ENCODE assay signal across 8 cellular contexts in genomic region chr11:122108192-122108799, GRCh38. TPM values are rescaled to one million over a fixed set of nuclear protein-coding genes. Genes with fewer than 3 reads are reported as not detected.
DNase-seq lines count a peak whose midpoint lies in the region; ATAC-seq and TF ChIP-seq lines count a peak whose summit lies in the region.

No MANE protein-coding gene starts in this region.

- peak; percentile 95 for TF ChIP-seq CTCF in epithelial cell of proximal tubule (conservative IDR thresholded peaks at IDR 0.05; ENCODE audit: low read depth, low read length)
- peak; percentile 11 to 41 (median 32) for TF ChIP-seq CTCF in ovary (IDR thresholded peaks at IDR 0.05)
- peak in 2 of 6 experiments; percentile 16 to 23 for TF ChIP-seq CTCF in Peyer's patch (IDR thresholded peaks at IDR 0.05)
- peak in 1 of 3 experiments; percentile 18 for TF ChIP-seq CTCF in vagina (IDR thresholded peaks at IDR 0.05)

- H3K27me3 ChIP-seq in ovary (no peaks in the 10 kb centered on the region), Peyer's patch (no peaks in the 10 kb centered on the region), vagina (no peaks in the 10 kb centered on the region)

- H3K4me1 ChIP-seq in ovary (ENCODE audit: insufficient read depth) (peaks cover 1% of the 10 kb centered on the region), Peyer's patch (no peaks in the 10 kb centered on the region), vagina (peaks cover 4% of the 10 kb centered on the region)

- no peak for ATAC-seq in GM19328 (IDR thresholded peaks at IDR 0.05; ENCODE audit: unreplicated experiment)

- 53 to 64% (median 61%) methylated on average over 3 of the region's 3 CpGs for WGBS in ovary, 3 donors

- no peak overlapping the region for H3K4me3 ChIP-seq in epithelial cell of proximal tubule (ENCODE audit: low read depth, low read length)
- H3K4me3 ChIP-seq in ovary = no peak overlapping the region
- no peak overlapping the region for H3K4me3 ChIP-seq in Peyer's patch
- H3K4me3 ChIP-seq in vagina = no peak overlapping the region

- no peak for TF ChIP-seq EP300 in ovary (IDR thresholded peaks at IDR 0.05)

- H3K9me3 ChIP-seq in ovary (no peaks in the 10 kb centered on the region), Peyer's patch (no peaks in the 10 kb centered on the region), vagina (no peaks in the 10 kb centered on the region)

- H3K36me3 ChIP-seq in ovary (no peaks in the 10 kb centered on the region), Peyer's patch (no peaks in the 10 kb centered on the region), vagina (no peaks in the 10 kb centered on the region)

- intact Hi-C loops in ovary (cut with DNase I) = loop anchor here in 1 of 4 donors (10.0 kb wide), 1 partner anchor 383 kb away; no protein-coding TSS in a partner anchor
- intact Hi-C loops in vagina (cut with DNase I) = loop anchor here (10.0 kb wide), 1 partner anchor 397 kb away; no protein-coding TSS in a partner anchor

- H3K27ac ChIP-seq in ovary = no peak overlapping the region
- no peak overlapping the region for H3K27ac ChIP-seq in Peyer's patch
- H3K27ac ChIP-seq in vagina = no peak overlapping the region

- TF ChIP-seq POLR2A in ovary (IDR thresholded peaks at IDR 0.05) (no peak), Peyer's patch (IDR thresholded peaks at IDR 0.05) (no peak), vagina (IDR thresholded peaks at IDR 0.05) (no peak)

- peak; percentile 3 for DNase-seq in stimulated activated CD4-positive, alpha-beta T cell treated with anti-CD3 and anti-CD28 coated beads, Interleukin-1b, Interleukin-23, amount 100 ng/mL, for 48 hours
- DNase-seq in stimulated activated CD4-positive, alpha-beta T cell treated with anti-CD3 and anti-CD28 coated beads, Interleukin-4, amount 100 ng/mL, for 1 hour = no peak
- peak; percentile 43 for DNase-seq in NOMO-1 treated with DMSO at 0.1 percent for 48 hours (lab: John Stamatoyannopoulos, UW; ENCODE audit: unreplicated experiment)
- peak; percentile 12 for DNase-seq in epithelial cell of proximal tubule (ENCODE audit: low read depth)
- peak in 1 of 5 donors; percentile 55 for DNase-seq in ovary
- no peak for DNase-seq in Peyer's patch
- DNase-seq in vagina (ENCODE audit: extremely low spot score in 2 of 2) = no peak

RNA-seq across cellular contexts. Expression of gene BLID, which starts 7.7 kb away (rescaled TPM):
- 0.29 and 1.9 TPM in 2 replicates for total RNA-seq in epithelial cell of proximal tubule
- 10 to 100 TPM in 1 of 7 donors, 1 to 10 TPM in 6; 1.3 to 13.2 (median 4.1) TPM for total RNA-seq in ovary
- under 1 TPM in 1 of 2 donors, not detected in 1; 0.32 TPM for polyA plus RNA-seq in ovary
- total RNA-seq in Peyer's patch = not detected
- total RNA-seq in vagina = 5.9 TPM

Comparison
In these comparisons a context has a peak if more than half of its experiments do, and no peak if none do; other contexts are left out.
1. DNase-seq: peak in stimulated activated CD4-positive, alpha-beta T cell treated with anti-CD3 and anti-CD28 coated beads, Interleukin-1b, Interleukin-23, amount 100 ng/mL, for 48 hours (single experiment), NOMO-1 treated with DMSO at 0.1 percent for 48 hours (single experiment) and epithelial cell of proximal tubule (single experiment); none in stimulated activated CD4-positive, alpha-beta T cell treated with anti-CD3 and anti-CD28 coated beads, Interleukin-4, amount 100 ng/mL, for 1 hour (single experiment), Peyer's patch (0 of 3) and vagina (0 of 2).